Comparison of ENCODE assay signal across 3 cellular contexts in genomic region chr20:59605691-59606364, GRCh38.
TF ChIP-seq lines count a peak whose summit lies in the region.

No MANE protein-coding gene starts in this region.

TF ChIP-seq in SK-N-SH, 30 proteins besides CTCF, POLR2A, EP300 and RAD21:
- TF ChIP-seq GABPA (IDR thresholded peaks at IDR 0.05; ENCODE audit: low read depth) (no peak), REST (IDR thresholded peaks at IDR 0.05; ENCODE audit: low read depth, low read length) (no peak), TEAD4 (IDR thresholded peaks at IDR 0.05; ENCODE audit: borderline replicate concordance, insufficient read depth) (no peak), IRF3 (IDR thresholded peaks at IDR 0.05; ENCODE audit: low read depth, low read length) (no peak), USF2 (IDR thresholded peaks at IDR 0.05; ENCODE audit: borderline replicate concordance, low read depth, low read length) (no peak), FOXJ3 (CRISPR knock-in tag; IDR thresholded peaks at IDR 0.05) (no peak), JUND (IDR thresholded peaks at IDR 0.05) (no peak), MXI1 (IDR thresholded peaks at IDR 0.05; ENCODE audit: low read depth, low read length) (no peak), RCOR1 (IDR thresholded peaks at IDR 0.05; ENCODE audit: low read length) (no peak), FOXM1 (IDR thresholded peaks at IDR 0.05; ENCODE audit: low read depth) (no peak), SMC3 (IDR thresholded peaks at IDR 0.05; ENCODE audit: low read depth, low read length) (no peak), RXRA (IDR thresholded peaks at IDR 0.05; ENCODE audit: borderline replicate concordance, low read depth) (no peak), TAF1 (IDR thresholded peaks at IDR 0.05; ENCODE audit: borderline replicate concordance, low read depth, low read length) (no peak), RFX5 (IDR thresholded peaks at IDR 0.05; ENCODE audit: low read length) (no peak), POLR2AphosphoS5 (IDR thresholded peaks at IDR 0.05; ENCODE audit: low read depth, low read length) (no peak)

TF ChIP-seq in SK-N-SH treated with all-trans-retinoic acid at 6 μM for 48 hours, 23 proteins besides CTCF, POLR2A, EP300 and RAD21:
- TF ChIP-seq ZNF565 (CRISPR knock-in tag; conservative IDR thresholded peaks at IDR 0.05; ENCODE audit: low read depth) (no peak), CREB5 (CRISPR knock-in tag; IDR thresholded peaks at IDR 0.05; ENCODE audit: low read depth) (no peak), CSDC2 (CRISPR knock-in tag; IDR thresholded peaks at IDR 0.05) (no peak), TOX (CRISPR knock-in tag; IDR thresholded peaks at IDR 0.05; ENCODE audit: borderline replicate concordance) (no peak), BACH2 (CRISPR knock-in tag; IDR thresholded peaks at IDR 0.05; ENCODE audit: borderline replicate concordance) (no peak), RARB (CRISPR knock-in tag; IDR thresholded peaks at IDR 0.05) (no peak), ZNF70 (CRISPR knock-in tag; IDR thresholded peaks at IDR 0.05) (no peak), ZFP30 (CRISPR knock-in tag; IDR thresholded peaks at IDR 0.05) (no peak), ESRRG (CRISPR knock-in tag; IDR thresholded peaks at IDR 0.05) (no peak), GLIS3 (CRISPR knock-in tag; IDR thresholded peaks at IDR 0.05) (no peak), SNAI2 (CRISPR knock-in tag; IDR thresholded peaks at IDR 0.05) (no peak), ZFP3 (CRISPR knock-in tag; IDR thresholded peaks at IDR 0.05) (no peak), TSHZ2 (CRISPR knock-in tag; IDR thresholded peaks at IDR 0.05) (no peak), PPARA (CRISPR knock-in tag; IDR thresholded peaks at IDR 0.05; ENCODE audit: borderline replicate concordance) (no peak), ZNF8 (CRISPR knock-in tag; IDR thresholded peaks at IDR 0.05) (no peak), TCF4 (CRISPR knock-in tag; IDR thresholded peaks at IDR 0.05; ENCODE audit: borderline replicate concordance) (no peak), ZC3H10 (CRISPR knock-in tag; IDR thresholded peaks at IDR 0.05) (no peak), ISL1 (CRISPR knock-in tag; IDR thresholded peaks at IDR 0.05) (no peak)

TF ChIP-seq in H1, 55 proteins besides CTCF, POLR2A, EP300 and RAD21:
- TF ChIP-seq EGR1 (IDR thresholded peaks at IDR 0.05; ENCODE audit: borderline replicate concordance, low read depth, low read length): no peak
- no peak for TF ChIP-seq SP1 (IDR thresholded peaks at IDR 0.05; ENCODE audit: low read depth, low read length)
- TF ChIP-seq CBX5 (IDR thresholded peaks at IDR 0.05; ENCODE audit: low read depth, low read length): no peak
- no peak for TF ChIP-seq USF2 (IDR thresholded peaks at IDR 0.05; ENCODE audit: low read length)
- no peak for TF ChIP-seq GTF2F1 (IDR thresholded peaks at IDR 0.05; ENCODE audit: borderline replicate concordance, low read depth, low read length)
- no peak for TF ChIP-seq RBBP5 (IDR thresholded peaks at IDR 0.05; ENCODE audit: borderline replicate concordance, low read depth, low read length)
- no peak for TF ChIP-seq CEBPB (IDR thresholded peaks at IDR 0.05; ENCODE audit: low read depth, low read length)
- TF ChIP-seq TBP (IDR thresholded peaks at IDR 0.05; ENCODE audit: low read depth, low read length): no peak
- TF ChIP-seq EZH2 (IDR thresholded peaks at IDR 0.05; ENCODE audit: low read depth, low read length, severe bottlenecking): no peak
- no peak for TF ChIP-seq TAF7 (optimal IDR thresholded peaks at IDR 0.05; ENCODE audit: borderline replicate concordance, low read depth, low read length)
- TF ChIP-seq POU5F1 (IDR thresholded peaks at IDR 0.05; ENCODE audit: low read depth, low read length): no peak
- TF ChIP-seq TEAD4 (IDR thresholded peaks at IDR 0.05; ENCODE audit: low read depth, low read length): no peak
- TF ChIP-seq POLR2AphosphoS5 (IDR thresholded peaks at IDR 0.05; ENCODE audit: low read depth, low read length): no peak
- TF ChIP-seq SAP30 (IDR thresholded peaks at IDR 0.05; ENCODE audit: insufficient read depth, insufficient replicate concordance, low read length): no peak
- TF ChIP-seq RNF2 (IDR thresholded peaks at IDR 0.05; ENCODE audit: borderline replicate concordance, low read depth, low read length, missing control alignments, poor library complexity, severe bottlenecking): no peak
TF ChIP-seq in H1: peak in this region for 0.
